In genomic region chr10:97497572-97498075, GRCh38 we compare ENCODE assay signal across 8 cellular contexts. TPM values are rescaled to one million over a fixed set of nuclear protein-coding genes. Genes with fewer than 3 reads are reported as not detected.
DNase-seq lines count a peak whose midpoint lies in the region; ATAC-seq and TF ChIP-seq lines count a peak whose summit lies in the region.

No MANE protein-coding gene starts in this region.

- H3K4me3 ChIP-seq in AG04449 (ENCODE audit: low read depth, low read length) (peak overlapping the region; percentile 99), HUES64 (ENCODE audit: low read length) (peak overlapping the region; percentile 77), mononuclear cell (ENCODE audit: low read length) (peak overlapping the region; percentile 89)

- CTCF ChIA-PET in AG04449 (lab: Yijun Ruan, JAX), result interaction anchor here (0.8 to 2.5 kb wide), 2 partner anchors 8 to 56 kb away, joined by 3 to 8 read pairs; no protein-coding TSS in a partner anchor

- H3K36me3 ChIP-seq in HUES64 (ENCODE audit: insufficient read depth, low read length), result 0 out of 2 replicates have a peak, but pooled peaks cover 2% of the 10 kb centered on the region

- POLR2A ChIA-PET in AG04449 (lab: Yijun Ruan, JAX), result interaction anchor here (0.6 to 1.0 kb wide), 2 partner anchors 17 to 45 kb away, joined by 3 to 4 read pairs; no protein-coding TSS in a partner anchor

- DNase-seq in AG04449 (ENCODE audit: low read depth, low spot score) (no peak), OCI-M2 (lab: John Stamatoyannopoulos, UW; ENCODE audit: unreplicated experiment) (peak; percentile 27), activated T-cell treated with anti-CD3 and anti-CD28 coated beads for 4 hours (peak; percentile 46), epithelial cell of prostate (ENCODE audit: low read depth, low spot score) (peak; percentile 26)
- peak; percentile 66 for DNase-seq in stimulated activated CD8-positive, alpha-beta memory T cell treated with anti-CD3 and anti-CD28 coated beads, Interleukin-4, amount 100 ng/mL, for 24 hours (ENCODE audit: low read depth)

- peak overlapping the region; percentile 89 for H3K9ac ChIP-seq in HUES64 (ENCODE audit: low read depth, low read length)

- H3K27ac ChIP-seq in HUES64 (ENCODE audit: low read depth, low read length) (peak overlapping the region; percentile 86), epithelial cell of prostate (peak overlapping the region; percentile 86)

- peak; percentile 29 for ATAC-seq in GM18909 (IDR thresholded peaks at IDR 0.05; ENCODE audit: poor library complexity, unreplicated experiment)

- no peaks in the 10 kb centered on the region for H3K9me3 ChIP-seq in HUES64 (ENCODE audit: insufficient read depth, low read depth, low read length)
- H3K9me3 ChIP-seq in mononuclear cell (ENCODE audit: low read depth, low read length), result no peaks in the 10 kb centered on the region

- H3K4me1 ChIP-seq in HUES64 (ENCODE audit: insufficient read depth, low read length), result peaks cover 35% of the 10 kb centered on the region
- H3K4me1 ChIP-seq in mononuclear cell (ENCODE audit: insufficient read depth, low read length), result peaks cover 47% of the 10 kb centered on the region

- under 1% methylated on average over 21 of the region's 22 CpGs for WGBS in HUES64

- H3K27me3 ChIP-seq in HUES64 (ENCODE audit: insufficient read depth, low read length) (peaks cover 24% of the 10 kb centered on the region), mononuclear cell (ENCODE audit: insufficient read depth, low read length) (peaks cover 7% of the 10 kb centered on the region)

- no peak for TF ChIP-seq CTCF in AG04449 (IDR thresholded peaks at IDR 0.05; ENCODE audit: insufficient read depth, low read length, missing control alignments)

RNA-seq across cellular contexts. Expression of gene MMS19, which starts 0.6 kb away (rescaled TPM):
- 81.8 TPM for polyA plus RNA-seq in HUES64 (2013, experiment 1 of 2)
- polyA plus RNA-seq in HUES64 (2013, experiment 2 of 2), result 92.4 TPM
- total RNA-seq in mononuclear cell, result 30.2 TPM

RNA-seq across cellular contexts. Expression of gene UBTD1, which starts 1.1 kb away (rescaled TPM):
- 16.2 TPM for polyA plus RNA-seq in HUES64 (2013, experiment 1 of 2)
- polyA plus RNA-seq in HUES64 (2013, experiment 2 of 2), result 15.5 TPM
- 6.3 TPM for total RNA-seq in mononuclear cell

RNA-seq across cellular contexts. Expression of gene ZDHHC16, which starts 51.6 kb away (rescaled TPM):
- polyA plus RNA-seq in HUES64 (2013, experiment 1 of 2), result 50.6 TPM
- 43.2 TPM for polyA plus RNA-seq in HUES64 (2013, experiment 2 of 2)
- 5.5 TPM for total RNA-seq in mononuclear cell

RNA-seq across cellular contexts. Expression of gene EXOSC1, which starts 51.8 kb away (rescaled TPM):
- polyA plus RNA-seq in HUES64 (2013, experiment 1 of 2), result 56.7 TPM
- polyA plus RNA-seq in HUES64 (2013, experiment 2 of 2), result 57.9 TPM
- total RNA-seq in mononuclear cell, result 24.6 TPM
